In the genomic region with DNA sequence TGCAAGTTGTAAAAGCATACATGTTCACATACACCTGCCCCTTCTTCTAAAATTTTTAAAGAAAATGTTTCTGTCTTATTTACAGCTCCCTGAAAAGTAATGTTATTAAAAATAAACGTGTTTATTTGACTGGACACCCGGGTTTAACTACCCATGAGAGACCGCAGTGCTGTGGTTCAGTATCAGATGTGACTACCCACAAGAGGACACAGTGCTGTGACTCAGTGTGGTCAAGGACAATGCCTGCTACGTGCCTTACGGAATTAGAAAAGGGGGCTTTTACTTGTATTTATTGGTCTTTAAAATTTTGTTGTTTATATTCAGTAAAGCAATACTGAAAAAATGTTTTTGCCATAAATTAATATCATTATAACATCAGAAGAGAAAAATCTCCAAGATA, we compare ENCODE assay signal across 21 cellular contexts.
"Had no signal": no experiment of that assay in that cellular context is flagged by ENCODE, and none has a peak within 500 bp of the region (broad histone marks: within the 10 kb centered on the region; RNA-seq: fewer than 3 reads in every experiment).

No MANE protein-coding gene starts in this region.

- H3K27me3 ChIP-seq: body of pancreas, heart right ventricle, sigmoid colon, vagina had no signal

- H3K9me3 ChIP-seq: body of pancreas, lower lobe of right lung, vagina had no signal

- H3K4me3 ChIP-seq: body of pancreas, heart right ventricle, lower lobe of right lung, sigmoid colon, vagina had no signal

- H3K36me3 ChIP-seq: heart right ventricle, lower lobe of right lung, sigmoid colon, vagina had no signal

- H3K27ac ChIP-seq: body of pancreas, epithelial cell of prostate, heart right ventricle, lower lobe of right lung, sigmoid colon, vagina had no signal

- DNase-seq: activated B cell treated with CpG ODN at 0.5 μM for 24 hours; activated CD4-positive, alpha-beta T cell treated with anti-CD3 and anti-CD28 coated beads for 4 hours; activated CD4-positive, alpha-beta T cell treated with anti-CD3 and anti-CD28 coated beads, Interleukin-2, amount 50 U/mL, for 48 hours; activated effector memory CD4-positive, alpha-beta T cell treated with Interleukin-2 at 50 U/mL for 16 hours; activated naive CD4-positive, alpha-beta T cell treated with anti-CD3 and anti-CD28 coated beads for 36 hours; activated naive CD8-positive, alpha-beta T cell treated with anti-CD3 and anti-CD28 coated beads, Interleukin-2, amount 10 ng/mL, durations not matched to agents 7 days and 5 days; activated T-cell treated with anti-CD3 and anti-CD28 coated beads, Interleukin-2, amount 50 U/mL, for 48 hours; body of pancreas; heart right ventricle; lower lobe of right lung; naive thymus-derived CD4-positive, alpha-beta T cell; occipital lobe; retina; sigmoid colon; stimulated activated CD4-positive, alpha-beta T cell treated with anti-CD3 and anti-CD28 coated beads, Interleukin-2, amount 100 ng/mL, for 48 hours; stimulated activated CD8-positive, alpha-beta memory T cell treated with anti-CD3 and anti-CD28 coated beads, Interleukin-4, amount 100 ng/mL, for 48 hours; stimulated activated naive B cell treated with anti-CD40 and anti-IgM and Interleukin-4, amounts not matched to agents 10 μg/mL and 1 μg/mL and 100 μg/mL, for 72 hours; T1000; trophoblast cell had no signal

- ATAC-seq: body of pancreas; heart right ventricle; lower lobe of right lung; naive thymus-derived CD4-positive, alpha-beta T cell; stimulated activated naive B cell treated with anti-CD40 and anti-IgM and Interleukin-4, amounts not matched to agents 10 μg/mL and 1 μg/mL and 100 μg/mL, for 72 hours had no signal

- H3K4me1 ChIP-seq: body of pancreas, lower lobe of right lung, sigmoid colon, vagina had no signal
